In the genomic region with DNA sequence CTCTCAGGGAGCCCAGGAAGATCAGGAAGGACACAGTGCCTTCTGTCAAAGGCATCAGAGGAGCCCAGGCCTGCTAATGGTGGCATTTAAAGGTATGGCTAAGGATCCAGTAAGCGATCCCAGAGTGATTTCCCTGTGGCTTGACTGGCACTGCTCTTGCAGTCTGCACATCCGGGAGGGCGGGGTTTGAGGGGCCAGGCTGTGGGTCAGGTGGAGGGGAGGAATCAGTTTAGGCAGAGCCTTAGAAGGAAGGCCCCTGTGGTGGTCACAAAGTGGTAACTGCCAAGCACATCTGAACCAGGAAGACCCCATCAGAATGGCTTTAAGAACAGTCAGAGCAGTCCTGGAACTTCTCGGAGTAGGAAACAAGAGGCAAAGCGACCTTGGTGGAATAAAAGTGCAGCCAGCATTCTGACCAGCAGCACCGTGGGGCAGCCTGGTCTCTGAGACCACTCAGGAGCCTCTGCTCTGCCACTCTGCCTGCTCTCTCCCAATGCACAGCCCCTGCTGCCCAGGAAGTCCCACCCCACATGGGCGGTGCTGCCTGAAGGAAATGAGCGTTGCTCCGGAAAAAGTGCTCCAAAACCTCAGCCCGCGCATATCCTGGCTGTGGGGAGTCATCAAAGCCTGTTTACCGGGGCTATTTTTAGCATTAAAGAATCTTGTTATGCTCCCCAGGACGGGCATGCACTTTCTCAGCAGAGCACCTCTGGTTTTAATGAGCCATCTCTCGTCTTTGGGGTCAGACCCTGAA, we compare ENCODE assay signal across 8 cellular contexts. TPM values are rescaled to one million over a fixed set of nuclear protein-coding genes. Genes with fewer than 3 reads are reported as not detected.
DNase-seq lines count a peak whose midpoint lies in the region; ATAC-seq lines count a peak whose summit lies in the region.

No MANE protein-coding gene starts in this region.

- H3K4me3 Mint-ChIP-seq in activated naive CD8-positive, alpha-beta T cell treated with anti-CD3 and anti-CD28 coated beads, Interleukin-2, amount 50 U/mL, for 24 hours = peak overlapping the region; percentile 74
- peak overlapping the region; percentile 76 to 90 (median 83) for H3K4me3 Mint-ChIP-seq in naive thymus-derived CD8-positive, alpha-beta T cell

- no peaks in the 10 kb centered on the region for H3K9me3 Mint-ChIP-seq in activated naive CD8-positive, alpha-beta T cell treated with anti-CD3 and anti-CD28 coated beads, Interleukin-2, amount 50 U/mL, for 24 hours
- H3K9me3 Mint-ChIP-seq in naive thymus-derived CD8-positive, alpha-beta T cell = no peaks in the 10 kb centered on the region

- POLR2A ChIA-PET in naive thymus-derived CD8-positive, alpha-beta T cell (lab: Charles Lee) = interaction anchor here (0.6 kb wide), 2 partner anchors 15 to 75 kb away, joined by 3 to 5 read pairs; no protein-coding TSS in a partner anchor

- peak; percentile 93 for ATAC-seq in activated naive CD8-positive, alpha-beta T cell treated with anti-CD3 and anti-CD28 coated beads, Interleukin-2, amount 50 U/mL, for 24 hours
- peak; percentile 87 to 88 for ATAC-seq in naive thymus-derived CD8-positive, alpha-beta T cell
- ATAC-seq in GM21526 (IDR thresholded peaks at IDR 0.05; ENCODE audit: low FRiP score, unreplicated experiment) (no peak), HG03432 (IDR thresholded peaks at IDR 0.05; ENCODE audit: unreplicated experiment) (no peak)

- H3K27ac Mint-ChIP-seq in activated naive CD8-positive, alpha-beta T cell treated with anti-CD3 and anti-CD28 coated beads, Interleukin-2, amount 50 U/mL, for 24 hours = peak overlapping the region; percentile 88
- peak overlapping the region; percentile 77 to 97 (median 88) for H3K27ac Mint-ChIP-seq in naive thymus-derived CD8-positive, alpha-beta T cell

- no peaks in the 10 kb centered on the region for H3K36me3 Mint-ChIP-seq in activated naive CD8-positive, alpha-beta T cell treated with anti-CD3 and anti-CD28 coated beads, Interleukin-2, amount 50 U/mL, for 24 hours (ENCODE audit: low read depth)
- no peaks in the 10 kb centered on the region for H3K36me3 Mint-ChIP-seq in naive thymus-derived CD8-positive, alpha-beta T cell

- no peaks in the 10 kb centered on the region for H3K27me3 Mint-ChIP-seq in activated naive CD8-positive, alpha-beta T cell treated with anti-CD3 and anti-CD28 coated beads, Interleukin-2, amount 50 U/mL, for 24 hours
- H3K27me3 Mint-ChIP-seq in naive thymus-derived CD8-positive, alpha-beta T cell = no peaks in the 10 kb centered on the region

- DNase-seq in activated CD4-positive, CD25-positive, alpha-beta regulatory T cell (lab: John Stamatoyannopoulos, UW) = peak; percentile 5 to 25 (median 20)
- peak; percentile 76 for DNase-seq in activated naive CD8-positive, alpha-beta T cell treated with anti-CD3 and anti-CD28 coated beads, Interleukin-2, amount 50 U/mL, for 24 hours
- peak; percentile 19 to 83 (median 62) for DNase-seq in naive thymus-derived CD8-positive, alpha-beta T cell
- DNase-seq in stimulated activated naive CD4-positive, alpha-beta T cell treated with Interleukin-2 at 50 U/mL for 16 hours (lab: John Stamatoyannopoulos, UW) = peak; percentile 66
- no peak for DNase-seq in AG08396 (ENCODE audit: low spot score)
- no peak for DNase-seq in NCI-H1417 (lab: John Stamatoyannopoulos, UW)

- peaks cover 60% of the 10 kb centered on the region for H3K4me1 Mint-ChIP-seq in activated naive CD8-positive, alpha-beta T cell treated with anti-CD3 and anti-CD28 coated beads, Interleukin-2, amount 50 U/mL, for 24 hours
- peaks cover 46 to 100% (median 88%) of the 10 kb centered on the region in 4 donors for H3K4me1 Mint-ChIP-seq in naive thymus-derived CD8-positive, alpha-beta T cell

RNA-seq across cellular contexts. Expression of a gene that starts 54.4 kb away (rescaled TPM):
- total RNA-seq in naive thymus-derived CD8-positive, alpha-beta T cell = 1 to 10 TPM; 1.1 to 1.2 TPM
- 1 to 10 TPM in 1 of 3 donors, under 1 TPM in 2; 0.16 to 1.7 (median 0.23) TPM for polyA plus RNA-seq in naive thymus-derived CD8-positive, alpha-beta T cell

Comparison
In these comparisons a context has a peak if more than half of its experiments do, and no peak if none do; other contexts are left out.
1. DNase-seq: peak in activated CD4-positive, CD25-positive, alpha-beta regulatory T cell (4 of 4), activated naive CD8-positive, alpha-beta T cell treated with anti-CD3 and anti-CD28 coated beads, Interleukin-2, amount 50 U/mL, for 24 hours (single experiment), naive thymus-derived CD8-positive, alpha-beta T cell (10 of 10) and stimulated activated naive CD4-positive, alpha-beta T cell treated with Interleukin-2 at 50 U/mL for 16 hours (single experiment); none in AG08396 (single experiment) and NCI-H1417 (0 of 3).
2. ATAC-seq: peak in activated naive CD8-positive, alpha-beta T cell treated with anti-CD3 and anti-CD28 coated beads, Interleukin-2, amount 50 U/mL, for 24 hours (single experiment) and naive thymus-derived CD8-positive, alpha-beta T cell (2 of 2); none in GM21526 (single experiment) and HG03432 (single experiment).